In the genomic region with DNA sequence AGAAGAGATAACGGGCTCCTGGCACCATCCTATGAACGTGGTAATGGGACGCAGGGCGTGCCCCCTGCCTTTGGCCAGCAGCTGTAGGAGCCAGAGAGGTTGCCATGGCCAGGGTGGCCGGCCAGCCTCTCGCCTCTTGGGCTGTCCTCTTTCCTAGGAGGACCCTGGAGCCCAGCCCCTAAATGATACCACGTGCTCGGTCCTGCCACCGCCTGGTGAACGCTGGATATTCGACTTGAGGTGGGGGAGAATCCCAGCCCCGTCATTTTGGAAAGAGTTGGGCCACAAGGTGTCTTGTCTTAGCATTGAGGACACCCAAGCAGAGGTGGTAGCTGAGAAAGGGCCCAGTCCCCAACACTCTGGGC, we compare ENCODE assay signal across 8 cellular contexts. TPM values are rescaled to one million over a fixed set of nuclear protein-coding genes. Genes with fewer than 3 reads are reported as not detected.
DNase-seq lines count a peak whose midpoint lies in the region; ATAC-seq and TF ChIP-seq lines count a peak whose summit lies in the region.

No MANE protein-coding gene starts in this region.

- H3K27me3 Mint-ChIP-seq in MCF 10A (ENCODE audit: insufficient read depth, unreplicated experiment): peaks cover 23% of the 10 kb centered on the region

- CTCF ChIA-PET in MCF 10A (lab: Yijun Ruan, JAX): interaction anchor here (0.6 to 5.3 kb wide), 10 partner anchors 10 to 1574 kb away, joined by 3 to 30 read pairs (median 6); no protein-coding TSS in a partner anchor

- H3K27me3 ChIP-seq in suprapubic skin: peaks cover 24% of the 10 kb centered on the region

- no TSS peak for BruUV-seq in MCF 10A (replicated peaks; lab: Mats Ljungman, UMichigan)

- no peaks in the 10 kb centered on the region for H3K36me3 ChIP-seq in suprapubic skin

- 0% methylated on average over 6 of the region's 12 CpGs for WGBS in suprapubic skin

- TF ChIP-seq CTCF in MCF 10A (IDR thresholded peaks at IDR 0.05; ENCODE audit: unreplicated experiment) (no peak), suprapubic skin (IDR thresholded peaks at IDR 0.05) (no peak)

- peak; percentile 57 for DNase-seq in DMS 273 treated with DMSO at 0.1 percent for 48 hours (lab: John Stamatoyannopoulos, UW)
- peak; percentile 16 for DNase-seq in NCI-H524 treated with DMSO at 0.1 percent for 48 hours (lab: John Stamatoyannopoulos, UW)
- peak; percentile 29 for DNase-seq in MCF 10A (ENCODE audit: unreplicated experiment)
- DNase-seq in left kidney (ENCODE audit: low read depth, low spot score): peak; percentile 65
- DNase-seq in suprapubic skin (ENCODE audit: low spot score in 2 of 2): peak in 1 of 2 donors; percentile 56
- no peak for DNase-seq in effector CD8-positive, alpha-beta T cell (lab: John Stamatoyannopoulos, UW)
- DNase-seq in COLO668 (lab: John Stamatoyannopoulos, UW; ENCODE audit: unreplicated experiment): no peak

- no peak for TF ChIP-seq EP300 in suprapubic skin (IDR thresholded peaks at IDR 0.05)

- H3K9me3 Mint-ChIP-seq in MCF 10A (ENCODE audit: unreplicated experiment): no peaks in the 10 kb centered on the region

- ATAC-seq in GM21529 (IDR thresholded peaks at IDR 0.05; ENCODE audit: unreplicated experiment): peak; percentile 21

- intact Hi-C loops in MCF 10A (cut with micrococcal nuclease): loop anchor here (2.0 kb wide), 1 partner anchor 75 kb away; no protein-coding TSS in a partner anchor

- H3K36me3 Mint-ChIP-seq in MCF 10A (ENCODE audit: insufficient read depth, unreplicated experiment): no peaks in the 10 kb centered on the region

- POLR2A ChIA-PET in MCF 10A (lab: Yijun Ruan, JAX): interaction anchor here (0.7 to 3.4 kb wide), 7 partner anchors 9 to 190 kb away, joined by 3 to 12 read pairs (median 5); no protein-coding TSS in a partner anchor

- H3K4me3 Mint-ChIP-seq in MCF 10A (ENCODE audit: unreplicated experiment): peak overlapping the region; percentile 69

- no peak overlapping the region for H3K27ac ChIP-seq in suprapubic skin

- TF ChIP-seq POLR2A in suprapubic skin (IDR thresholded peaks at IDR 0.05): no peak

- H3K27ac Mint-ChIP-seq in MCF 10A (ENCODE audit: low read depth, unreplicated experiment): no peak overlapping the region

- peaks cover 29% of the 10 kb centered on the region for H3K4me1 Mint-ChIP-seq in MCF 10A (ENCODE audit: insufficient read depth, unreplicated experiment)

- H3K4me3 ChIP-seq in suprapubic skin: peak overlapping the region; percentile 63

- H3K9me3 ChIP-seq in suprapubic skin: no peaks in the 10 kb centered on the region

- H3K4me1 ChIP-seq in suprapubic skin: peaks cover 44% of the 10 kb centered on the region

RNA-seq across cellular contexts. Expression of a gene that starts 0.4 kb away (rescaled TPM):
- total RNA-seq in MCF 10A (2022) (0.23 TPM in 1 of 2 replicates, not detected in the other), suprapubic skin (1 to 10 TPM; 4.5 to 7.0 (median 5.4) TPM)

Comparison
In these comparisons a context has a peak if more than half of its experiments do, and no peak if none do; other contexts are left out.
1. DNase-seq: peak in DMS 273 treated with DMSO at 0.1 percent for 48 hours (single experiment), NCI-H524 treated with DMSO at 0.1 percent for 48 hours (single experiment), MCF 10A (single experiment) and left kidney (single experiment); none in effector CD8-positive, alpha-beta T cell (single experiment) and COLO668 (single experiment).